8 cellular contexts compared by ENCODE assay signal in genomic region chr22:46088541-46089311, GRCh38.
DNase-seq lines count a peak whose midpoint lies in the region; ATAC-seq lines count a peak whose summit lies in the region.
"Had no signal": no experiment of that assay in that cellular context is flagged by ENCODE, and none has a peak within 500 bp of the region (broad histone marks: within the 10 kb centered on the region; RNA-seq: fewer than 3 reads in every experiment).

No MANE protein-coding gene starts in this region.

- 5 to 6% methylated on average over 25 of the region's 25 CpGs for WGBS in aorta, 2 donors

- peaks cover 100% of the 10 kb centered on the region for H3K36me3 ChIP-seq in SJSA1
- H3K36me3 ChIP-seq in aorta (ENCODE audit: control insufficient read depth in 1 of 2, insufficient read depth in 2 of 2, low read length in 1 of 2): peaks cover 0 to 3% of the 10 kb centered on the region in 2 donors

- H3K9me3 ChIP-seq in SJSA1 (replicated peaks) (no peaks in the 10 kb centered on the region), aorta (ENCODE audit: control insufficient read depth, low read length) (no peaks in the 10 kb centered on the region)

- H3K27me3 ChIP-seq in SJSA1 (replicated peaks) (no peaks in the 10 kb centered on the region), aorta (ENCODE audit: control insufficient read depth in 1 of 2, insufficient read depth in 2 of 2, low read length in 1 of 2) (no peaks in the 10 kb centered on the region)

- H3K4me3 ChIP-seq in SJSA1 (no peak overlapping the region), aorta (ENCODE audit: low read length in 2 of 2) (no peak overlapping the region)
- H3K4me3 ChIP-seq: GM12878 had no signal

- H3K4me1 ChIP-seq in SJSA1 (replicated peaks) (peaks cover 73% of the 10 kb centered on the region), aorta (ENCODE audit: control insufficient read depth in 1 of 2, insufficient read depth in 2 of 2, low read length in 2 of 2) (peaks cover 0 to 6% of the 10 kb centered on the region in 2 donors)

- ATAC-seq in aorta (ENCODE audit: low FRiP score) (peak; percentile 31), GM21619 (IDR thresholded peaks at IDR 0.05; ENCODE audit: unreplicated experiment) (no peak), GM18870 (IDR thresholded peaks at IDR 0.05; ENCODE audit: unreplicated experiment) (no peak)

- DNase-seq in SJSA1 (ENCODE audit: low read depth in 1 of 2, low spot score in 2 of 2) (peak in 1 of 2 experiments; percentile 45), fibroblast of gingiva (ENCODE audit: low read depth) (peak; percentile 88), myocyte (ENCODE audit: low read depth) (peak; percentile 73), aorta (peak; percentile 87 to 88), NCI-H146 (lab: John Stamatoyannopoulos, UW) (no peak)

- peak overlapping the region; percentile 37; the same call in 1 of the 2 replicates for H3K27ac ChIP-seq in SJSA1
- peak overlapping the region; percentile 68 to 73 for H3K27ac ChIP-seq in aorta (ENCODE audit: low read depth in 1 of 2, low read length in 2 of 2)

- intact Hi-C loops in aorta (cut with DNase I): loop anchor here in 1 of 2 donors (2.0 to 10.0 kb wide), 3 partner anchors 18 to 774 kb away; no protein-coding TSS in a partner anchor
